13 cellular contexts compared by ENCODE assay signal in genomic region chrX:130080791-130081367, GRCh38. TPM values are rescaled to one million over a fixed set of nuclear protein-coding genes. Genes with fewer than 3 reads are reported as not detected.
DNase-seq lines count a peak whose midpoint lies in the region; ATAC-seq and TF ChIP-seq lines count a peak whose summit lies in the region.
"Had no signal": no experiment of that assay in that cellular context is flagged by ENCODE, and none has a peak within 500 bp of the region (broad histone marks: within the 10 kb centered on the region; RNA-seq: fewer than 3 reads in every experiment).

No MANE protein-coding gene starts in this region.

- no peaks in the 10 kb centered on the region for H3K36me3 Mint-ChIP-seq in activated naive CD8-positive, alpha-beta T cell
- peaks cover 6% of the 10 kb centered on the region for H3K36me3 Mint-ChIP-seq in activated naive CD8-positive, alpha-beta T cell treated with anti-CD3 and anti-CD28 coated beads for 36 hours
- H3K36me3 Mint-ChIP-seq: naive B cell had no signal

- TF ChIP-seq CTCF in OCI-LY7 (conservative IDR thresholded peaks at IDR 0.05; ENCODE audit: low read length) (no peak), uterus (IDR thresholded peaks at IDR 0.05) (no peak), GM13976 (IDR thresholded peaks at IDR 0.05; ENCODE audit: borderline replicate concordance, control extremely low read depth, extremely low read depth, insufficient read depth, missing control alignments) (no peak)

- no peaks in the 10 kb centered on the region for H3K27me3 ChIP-seq in uterus
- H3K27me3 ChIP-seq: adrenal gland, Peyer's patch had no signal

- H3K4me2 ChIP-seq in OCI-LY7 (ENCODE audit: low read length), result no peak overlapping the region

- ATAC-seq in HG02840 (IDR thresholded peaks at IDR 0.05; ENCODE audit: low FRiP score, unreplicated experiment), result no peak

- H3K4me1 Mint-ChIP-seq in activated naive CD8-positive, alpha-beta T cell (ENCODE audit: low read depth), result peaks cover 46% of the 10 kb centered on the region
- H3K4me1 Mint-ChIP-seq in activated naive CD8-positive, alpha-beta T cell treated with anti-CD3 and anti-CD28 coated beads for 36 hours, result peaks cover 44% of the 10 kb centered on the region

- peaks cover 21% of the 10 kb centered on the region; the same call in 1 of the 2 replicates for H3K79me2 ChIP-seq in OCI-LY7 (ENCODE audit: insufficient read depth, low read depth, low read length)

- H3K9me3 Mint-ChIP-seq in activated naive CD8-positive, alpha-beta T cell (ENCODE audit: low read depth), result no peaks in the 10 kb centered on the region
- no peaks in the 10 kb centered on the region for H3K9me3 Mint-ChIP-seq in activated naive CD8-positive, alpha-beta T cell treated with anti-CD3 and anti-CD28 coated beads for 36 hours
- H3K9me3 Mint-ChIP-seq: naive B cell had no signal

- BruUV-seq in OCI-LY7 (replicated peaks; lab: Mats Ljungman, UMichigan), result no TSS peak

- H3K4me1 ChIP-seq in OCI-LY7 (ENCODE audit: insufficient read depth, low read length, poor library complexity, severe bottlenecking) (peaks cover 47% of the 10 kb centered on the region), uterus (no peaks in the 10 kb centered on the region)

- H3K36me3 ChIP-seq in OCI-LY7 (ENCODE audit: insufficient read depth, low read length) (peaks cover 11% of the 10 kb centered on the region; the same call in 1 of the 2 replicates), uterus (no peaks in the 10 kb centered on the region)
- H3K36me3 ChIP-seq: adrenal gland, Peyer's patch had no signal

- peak overlapping the region; percentile 91 for H3K27ac Mint-ChIP-seq in activated naive CD8-positive, alpha-beta T cell
- H3K27ac Mint-ChIP-seq in activated naive CD8-positive, alpha-beta T cell treated with anti-CD3 and anti-CD28 coated beads for 36 hours, result no peak overlapping the region

- H3K4me3 Mint-ChIP-seq in activated naive CD8-positive, alpha-beta T cell, result no peak overlapping the region
- no peak overlapping the region for H3K4me3 Mint-ChIP-seq in activated naive CD8-positive, alpha-beta T cell treated with anti-CD3 and anti-CD28 coated beads for 36 hours

- in situ Hi-C loops in GM13976 (cut with MboI; ENCODE audit: low sequenced_read_pairs, unreplicated experiment), result no loop called here

- H3K4me3 ChIP-seq in OCI-LY7 (ENCODE audit: low read depth, low read length, poor library complexity, severe bottlenecking) (no peak overlapping the region), uterus (no peak overlapping the region)
- H3K4me3 ChIP-seq: adrenal gland, Peyer's patch had no signal

- intact Hi-C loops in OCI-LY7 (cut with micrococcal nuclease; ENCODE audit: unreplicated experiment) (loop anchor here (1.0 to 10.0 kb wide), 3 partner anchors 39 to 306 kb away; partner anchors contain the start of gene SASH3), uterus (cut with DNase I; ENCODE audit: low total_unique reads) (loop anchor here (5.0 kb wide), 1 partner anchor 111 kb away; no protein-coding TSS in a partner anchor)

- no peak overlapping the region for H2AFZ ChIP-seq in OCI-LY7 (ENCODE audit: low read length)

- H3K9me2 ChIP-seq in OCI-LY7 (ENCODE audit: insufficient read depth, low read length), result no peaks in the 10 kb centered on the region

- POLR2A ChIA-PET in OCI-LY7 (lab: Charles Lee), result interaction anchor here (1.9 kb wide), 1 partner anchor 28 kb away, joined by 12 read pairs; the partner anchor contains the start of gene ELF4

- no peaks in the 10 kb centered on the region for H4K20me1 ChIP-seq in OCI-LY7 (ENCODE audit: insufficient read depth, low read length)

- H3K27ac ChIP-seq in OCI-LY7 (ENCODE audit: low read depth, low read length, poor library complexity, severe bottlenecking), result peak overlapping the region; percentile 93
- peak overlapping the region; percentile 70 to 71 for H3K27ac ChIP-seq in uterus

- CTCF ChIA-PET in OCI-LY7 (lab: Charles Lee; ENCODE audit: unreplicated experiment), result interaction anchor here (0.6 kb wide), 2 partner anchors 30 to 957 kb away, joined by 3 to 4 read pairs; no protein-coding TSS in a partner anchor

- DNase-seq in activated naive CD8-positive, alpha-beta T cell treated with anti-CD3 and anti-CD28 coated beads for 36 hours, result no peak
- DNase-seq in OCI-LY7 (ENCODE audit: low spot score), result no peak
- peak; percentile 1 to 17 for DNase-seq in erythroblast (lab: John Stamatoyannopoulos, UW)
- no peak for DNase-seq in uterus
- DNase-seq in GM13976 (ENCODE audit: low spot score), result no peak
- no peak for DNase-seq in cerebellar nuclear complex (lab: John Stamatoyannopoulos, UW)
- DNase-seq: DMS53, naive B cell, NCI-H187, Peyer's patch had no signal

- no peaks in the 10 kb centered on the region for H3K27me3 Mint-ChIP-seq in activated naive CD8-positive, alpha-beta T cell
- no peaks in the 10 kb centered on the region for H3K27me3 Mint-ChIP-seq in activated naive CD8-positive, alpha-beta T cell treated with anti-CD3 and anti-CD28 coated beads for 36 hours
- H3K27me3 Mint-ChIP-seq: naive B cell had no signal

- TF ChIP-seq POLR2A in erythroblast (IDR thresholded peaks at IDR 0.05; ENCODE audit: low read length), result no peak
- no peak for TF ChIP-seq POLR2A in uterus (IDR thresholded peaks at IDR 0.05)

- H3K9me3 ChIP-seq in OCI-LY7 (ENCODE audit: low read length) (no peaks in the 10 kb centered on the region), uterus (no peaks in the 10 kb centered on the region)
- H3K9me3 ChIP-seq: adrenal gland, Peyer's patch had no signal

RNA-seq across cellular contexts. Expression of gene ELF4, which starts 29.4 kb away (rescaled TPM):
- total RNA-seq in activated naive CD8-positive, alpha-beta T cell treated with anti-CD3 and anti-CD28 coated beads for 36 hours, result 10 to 100 TPM; 17.3 to 17.6 TPM
- 13.4 and 15.0 TPM in 2 replicates for total RNA-seq in OCI-LY7 (2014; rRNA removed; shearing (Covaris generic))
- 24.9 and 27.3 TPM in 2 replicates for total RNA-seq in OCI-LY7 (2022)
- 10 to 100 TPM in 2 of 4 donors, 1 to 10 TPM in 2; 4.6 to 22.3 (median 11.8) TPM for total RNA-seq in uterus

Comparison
In these comparisons a context has a peak if more than half of its experiments do, and no peak if none do; other contexts are left out.
1. DNase-seq: peak in erythroblast (2 of 2); none in activated naive CD8-positive, alpha-beta T cell treated with anti-CD3 and anti-CD28 coated beads for 36 hours (single experiment), OCI-LY7 (single experiment), uterus (0 of 2), GM13976 (single experiment) and cerebellar nuclear complex (0 of 2).